8 cellular contexts compared by ENCODE assay signal in genomic region chr7:128455556-128456254, GRCh38. TPM values are rescaled to one million over a fixed set of nuclear protein-coding genes. Genes with fewer than 3 reads are reported as not detected.
DNase-seq lines count a peak whose midpoint lies in the region; ATAC-seq and TF ChIP-seq lines count a peak whose summit lies in the region.

TSS of gene HILPDA (plus strand) at chr7:128455878. CDS start at chr7:128457269, 1,391 bp downstream.

- intact Hi-C loops in psoas muscle (cut with DNase I): no loop called here

- ATAC-seq in GM18502 (IDR thresholded peaks at IDR 0.05; ENCODE audit: poor library complexity, unreplicated experiment) (peak; percentile 85), HG02943 (IDR thresholded peaks at IDR 0.05; ENCODE audit: low read depth, unreplicated experiment) (peak; percentile 86), psoas muscle (peak; percentile 96 to 98 (median 97))

- H3K36me3 ChIP-seq in right atrium auricular region (peaks cover 5% of the 10 kb centered on the region), psoas muscle (ENCODE audit: insufficient read depth in 1 of 2, low read depth in 1 of 2) (peaks cover 4 to 12% of the 10 kb centered on the region in 2 donors), urinary bladder (ENCODE audit: insufficient read depth) (no peaks in the 10 kb centered on the region)

- DNase-seq in NCI-H187 (lab: John Stamatoyannopoulos, UW): peak; percentile 86 to 93
- peak; percentile 89 to 97 (median 91) for DNase-seq in T-helper 2 cell
- peak; percentile 93 for DNase-seq in right atrium auricular region (ENCODE audit: low spot score)
- peak; percentile 96 to 97 for DNase-seq in psoas muscle

- H3K9me3 ChIP-seq in right atrium auricular region: no peaks in the 10 kb centered on the region
- no peaks in the 10 kb centered on the region for H3K9me3 ChIP-seq in psoas muscle

- 0 to 1% (median 0%) methylated on average over 59 to 63 of the region's 63 CpGs for WGBS in psoas muscle, 3 donors
- under 1% methylated on average over 63 of the region's 63 CpGs for WGBS in urinary bladder

- H3K4me3 ChIP-seq in right atrium auricular region: peak within 1 kb of the TSS; percentile 65 to 67
- H3K4me3 ChIP-seq in psoas muscle: peak within 1 kb of the TSS; percentile 94
- H3K4me3 ChIP-seq in urinary bladder (ENCODE audit: low read depth, low read length): peak within 1 kb of the TSS; percentile 83

- H3K27ac ChIP-seq in angular gyrus (ENCODE audit: low read depth, low read length) (peak within 1 kb of the TSS; percentile 88), right atrium auricular region (peak within 1 kb of the TSS; percentile 89 to 97), psoas muscle (peak within 1 kb of the TSS; percentile 88), urinary bladder (ENCODE audit: low read depth) (peak within 1 kb of the TSS; percentile 92)

- TF ChIP-seq CTCF in right atrium auricular region (IDR thresholded peaks at IDR 0.05): no peak
- TF ChIP-seq CTCF in psoas muscle (IDR thresholded peaks at IDR 0.05): no peak

- H3K27me3 ChIP-seq in right atrium auricular region (no peaks in the 10 kb centered on the region), psoas muscle (ENCODE audit: insufficient read depth in 3 of 3, low read length in 2 of 3) (no peaks in the 10 kb centered on the region)

- H3K4me1 ChIP-seq in right atrium auricular region (peaks cover 0 to 45% of the 10 kb centered on the region in 2 donors), psoas muscle (peaks cover 33% of the 10 kb centered on the region), urinary bladder (ENCODE audit: insufficient read depth) (no peaks in the 10 kb centered on the region)

RNA-seq across cellular contexts. Expression of gene HILPDA, which starts in this region (rescaled TPM):
- total RNA-seq in right atrium auricular region (1 to 10 TPM; 4.2 to 7.4 TPM), psoas muscle (1 to 10 TPM; 1.9 to 6.0 (median 2.8) TPM), urinary bladder (31.8 TPM)
- polyA plus RNA-seq in psoas muscle (1 to 10 TPM; 4.1 to 9.7 (median 8.5) TPM), urinary bladder (12.4 TPM)

Comparison
In these comparisons a context has a peak if more than half of its experiments do, and no peak if none do; other contexts are left out.
1. Peak in every context shown above with its lines: DNase-seq, ATAC-seq, H3K4me3 ChIP-seq and H3K27ac ChIP-seq.